8 cellular contexts compared by ENCODE assay signal in the genomic region with DNA sequence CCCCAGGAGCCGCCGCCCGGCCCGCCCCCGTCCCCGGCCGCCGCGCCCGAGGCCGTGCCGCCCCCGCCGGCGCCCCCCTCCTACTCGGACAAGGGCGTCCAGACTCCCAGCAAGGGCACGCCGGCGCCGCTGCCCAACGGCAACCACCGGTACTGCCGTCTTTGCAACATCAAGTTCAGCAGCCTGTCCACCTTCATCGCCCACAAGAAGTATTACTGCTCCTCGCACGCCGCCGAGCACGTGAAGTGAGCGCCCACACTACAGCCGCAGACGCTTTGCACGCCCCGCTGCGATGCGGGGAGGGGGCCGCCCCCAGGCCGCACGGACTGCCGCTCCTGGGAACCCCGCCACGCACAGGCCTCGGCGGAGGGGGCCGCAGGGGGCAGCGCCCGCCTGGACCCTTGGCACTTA. TPM values are rescaled to one million over a fixed set of nuclear protein-coding genes. Genes with fewer than 3 reads are reported as not detected.
DNase-seq lines count a peak whose midpoint lies in the region; FAIRE-seq lines count a peak whose summit lies in the region.

No MANE protein-coding gene starts in this region.

- DNase-seq in DMS79 treated with DMSO at 0.1 percent for 48 hours (lab: John Stamatoyannopoulos, UW) (peak; percentile 1), DMS79 (lab: John Stamatoyannopoulos, UW) (no peak), HTR-8/SVneo (ENCODE audit: insufficient read length, low spot score) (peak; percentile 65), glomerular visceral epithelial cell (ENCODE audit: extremely low spot score) (peak; percentile 31), skeletal muscle cell (ENCODE audit: low read depth) (no peak), NCI-H2227 treated with DMSO at 0.1 percent for 48 hours (lab: John Stamatoyannopoulos, UW) (no peak), posterior vena cava (ENCODE audit: low spot score) (no peak)
- peak; percentile 55 to 65 for DNase-seq in activated T-cell treated with anti-CD3 and anti-CD28 coated beads, Interleukin-2, amount 50 U/mL, for 48 hours

- peak overlapping the region; percentile 32 for H3K4me3 ChIP-seq in skeletal muscle cell (ENCODE audit: low read depth, low read length)

- peak; percentile 90 for FAIRE-seq in HTR-8/SVneo (lab: Jason Lieb, UNC)

- intact Hi-C loops in posterior vena cava (cut with DNase I) = no loop called here

RNA-seq across cellular contexts. Expression of a gene that starts 35.5 kb away (rescaled TPM):
- total RNA-seq in posterior vena cava = 10 to 100 TPM; 23.2 to 29.1 TPM

Comparison
In these comparisons a context has a peak if more than half of its experiments do, and no peak if none do; other contexts are left out.
1. DNase-seq: peak in DMS79 treated with DMSO at 0.1 percent for 48 hours (single experiment), HTR-8/SVneo (single experiment), activated T-cell treated with anti-CD3 and anti-CD28 coated beads, Interleukin-2, amount 50 U/mL, for 48 hours (2 of 2) and glomerular visceral epithelial cell (single experiment); none in DMS79 (single experiment), skeletal muscle cell (single experiment), NCI-H2227 treated with DMSO at 0.1 percent for 48 hours (single experiment) and posterior vena cava (single experiment).